22 cellular contexts compared by ENCODE assay signal in the genomic region with DNA sequence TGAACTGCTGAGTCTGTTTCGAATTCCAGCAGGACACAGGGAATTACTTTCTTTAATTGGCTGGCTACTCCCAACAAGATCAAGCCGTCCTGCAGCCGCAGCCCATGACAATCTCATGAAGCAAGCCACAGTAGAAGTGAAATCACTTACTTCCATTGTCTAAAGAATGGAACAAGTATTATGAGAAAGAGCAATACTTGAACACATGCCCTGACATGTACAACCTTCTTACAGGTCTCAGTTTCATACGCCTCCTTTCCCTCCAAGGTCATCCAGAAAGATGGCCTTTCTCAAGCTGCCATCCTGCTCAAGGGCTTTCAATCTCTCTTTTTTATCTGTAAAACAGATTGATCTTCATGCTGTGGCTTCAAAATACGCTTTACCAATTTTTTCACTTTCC.
DNase-seq lines count a peak whose midpoint lies in the region; ATAC-seq and TF ChIP-seq lines count a peak whose summit lies in the region.
"Had no signal": no experiment of that assay in that cellular context is flagged by ENCODE, and none has a peak within 500 bp of the region (broad histone marks: within the 10 kb centered on the region; RNA-seq: fewer than 3 reads in every experiment).

No MANE protein-coding gene starts in this region.

- intact Hi-C loops in natural killer cell (cut with micrococcal nuclease) (no loop called here), gastrocnemius medialis (cut with DNase I; ENCODE audit: low total_unique reads) (no loop called here), posterior vena cava (cut with DNase I) (no loop called here)

- no peak overlapping the region for H3K27ac ChIP-seq in gastrocnemius medialis
- H3K27ac ChIP-seq: BLaER1 treated with 17β-estradiol and CSF1 and Interleukin-3, amounts not matched to agents 10 nM and 100 nM; body of pancreas; parathyroid adenoma; right lobe of liver; uterus; VCaP had no signal

- peaks cover 95% of the 10 kb centered on the region for H3K36me3 Mint-ChIP-seq in activated T-cell treated with anti-CD3 and anti-CD28 coated beads, Interleukin-2, amount 50 U/mL, for 24 hours (ENCODE audit: low read depth)
- H3K36me3 Mint-ChIP-seq in activated T-cell treated with anti-CD3 and anti-CD28 coated beads, Interleukin-2, amount 50 U/mL, for 4 hours (ENCODE audit: insufficient read depth), result peaks cover 68% of the 10 kb centered on the region
- H3K36me3 Mint-ChIP-seq in activated naive CD8-positive, alpha-beta T cell treated with anti-CD3 and anti-CD28 coated beads, Interleukin-2, amount 10 ng/mL, durations not matched to agents 7 days and 5 days, result peaks cover 63% of the 10 kb centered on the region
- H3K36me3 Mint-ChIP-seq in natural killer cell, result peaks cover 39% of the 10 kb centered on the region

- DNase-seq in activated T-cell treated with anti-CD3 and anti-CD28 coated beads, Interleukin-2, amount 50 U/mL, for 24 hours, result no peak
- DNase-seq in activated T-cell treated with anti-CD3 and anti-CD28 coated beads, Interleukin-2, amount 50 U/mL, for 4 hours, result no peak
- no peak for DNase-seq in activated naive CD8-positive, alpha-beta T cell treated with anti-CD3 and anti-CD28 coated beads, Interleukin-2, amount 10 ng/mL, durations not matched to agents 7 days and 5 days
- no peak for DNase-seq in natural killer cell
- DNase-seq in gastrocnemius medialis, result no peak
- DNase-seq in posterior vena cava (ENCODE audit: low spot score), result no peak
- DNase-seq in 8988T, result no peak
- DNase-seq: ACHN; activated CD4-positive, alpha-beta T cell treated with anti-CD3 and anti-CD28 coated beads, Interleukin-2, amount 10 ng/mL, durations not matched to agents 7 days and 5 days; body of pancreas; effector memory CD4-positive, alpha-beta T cell; EL; left cardiac atrium; MV-4-11; naive B cell; NCI-H1694 treated with DMSO at 0.1 percent for 48 hours; right lobe of liver; uterus had no signal

- no peaks in the 10 kb centered on the region for H3K4me1 ChIP-seq in gastrocnemius medialis
- H3K4me1 ChIP-seq: parathyroid adenoma, uterus had no signal

- no peak overlapping the region for H3K4me3 ChIP-seq in gastrocnemius medialis
- H3K4me3 ChIP-seq: BLaER1 treated with 17β-estradiol and CSF1 and Interleukin-3, amounts not matched to agents 10 nM and 100 nM; body of pancreas; right lobe of liver; uterus had no signal

- POLR2A ChIA-PET in activated naive CD8-positive, alpha-beta T cell treated with anti-CD3 and anti-CD28 coated beads, Interleukin-2, amount 10 ng/mL, durations not matched to agents 7 days and 5 days (lab: Charles Lee), result no interaction called here

- H3K27me3 ChIP-seq in gastrocnemius medialis, result no peaks in the 10 kb centered on the region
- H3K27me3 ChIP-seq: BLaER1 treated with 17β-estradiol and CSF1 and Interleukin-3, amounts not matched to agents 10 nM and 100 nM; body of pancreas; right lobe of liver; uterus had no signal

- in situ Hi-C loops in gastrocnemius medialis (cut with MboI; ENCODE audit: low sequenced_read_pairs in 4 of 4), result no loop called here

- no peak for TF ChIP-seq CTCF in natural killer cell (IDR thresholded peaks at IDR 0.05)
- no peak for TF ChIP-seq CTCF in gastrocnemius medialis (IDR thresholded peaks at IDR 0.05 in 4 of 5, conservative IDR thresholded peaks at IDR 0.05 in 1 of 5)

- no peak for TF ChIP-seq POLR2A in gastrocnemius medialis (IDR thresholded peaks at IDR 0.05)

- H3K36me3 ChIP-seq in gastrocnemius medialis, result peaks cover 16 to 93% of the 10 kb centered on the region in 2 donors
- H3K36me3 ChIP-seq: uterus had no signal

- H3K4me1 Mint-ChIP-seq in activated T-cell treated with anti-CD3 and anti-CD28 coated beads, Interleukin-2, amount 50 U/mL, for 24 hours (ENCODE audit: low read depth), result peaks cover 37% of the 10 kb centered on the region
- H3K4me1 Mint-ChIP-seq in activated T-cell treated with anti-CD3 and anti-CD28 coated beads, Interleukin-2, amount 50 U/mL, for 4 hours (ENCODE audit: low read depth), result peaks cover 17% of the 10 kb centered on the region
- peaks cover 11% of the 10 kb centered on the region for H3K4me1 Mint-ChIP-seq in activated naive CD8-positive, alpha-beta T cell treated with anti-CD3 and anti-CD28 coated beads, Interleukin-2, amount 10 ng/mL, durations not matched to agents 7 days and 5 days
- H3K4me1 Mint-ChIP-seq in natural killer cell, result peaks cover 30 to 48% of the 10 kb centered on the region in 2 donors
- H3K4me1 Mint-ChIP-seq: naive B cell had no signal

- ATAC-seq in activated T-cell treated with anti-CD3 and anti-CD28 coated beads, Interleukin-2, amount 50 U/mL, for 4 hours, result no peak
- peak; percentile 50 for ATAC-seq in GM19463 (IDR thresholded peaks at IDR 0.05; ENCODE audit: unreplicated experiment)
- no peak for ATAC-seq in activated naive CD8-positive, alpha-beta T cell treated with anti-CD3 and anti-CD28 coated beads, Interleukin-2, amount 10 ng/mL, durations not matched to agents 7 days and 5 days (ENCODE audit: low read depth)
- no peak for ATAC-seq in natural killer cell
- ATAC-seq in gastrocnemius medialis, result no peak
- ATAC-seq: body of pancreas, left cardiac atrium, right lobe of liver had no signal

- H3K27me3 Mint-ChIP-seq in activated T-cell treated with anti-CD3 and anti-CD28 coated beads, Interleukin-2, amount 50 U/mL, for 24 hours, result no peaks in the 10 kb centered on the region
- H3K27me3 Mint-ChIP-seq in activated T-cell treated with anti-CD3 and anti-CD28 coated beads, Interleukin-2, amount 50 U/mL, for 4 hours (ENCODE audit: low read depth), result no peaks in the 10 kb centered on the region
- no peaks in the 10 kb centered on the region for H3K27me3 Mint-ChIP-seq in activated naive CD8-positive, alpha-beta T cell treated with anti-CD3 and anti-CD28 coated beads, Interleukin-2, amount 10 ng/mL, durations not matched to agents 7 days and 5 days
- H3K27me3 Mint-ChIP-seq in natural killer cell (ENCODE audit: low read depth in 2 of 2), result no peaks in the 10 kb centered on the region
- H3K27me3 Mint-ChIP-seq: activated CD4-positive, alpha-beta T cell treated with anti-CD3 and anti-CD28 coated beads, Interleukin-2, amount 10 ng/mL, durations not matched to agents 7 days and 5 days; naive B cell had no signal

- no peaks in the 10 kb centered on the region for H3K9me3 ChIP-seq in gastrocnemius medialis
- H3K9me3 ChIP-seq: body of pancreas, right lobe of liver, uterus had no signal

- H3K9me3 Mint-ChIP-seq in activated T-cell treated with anti-CD3 and anti-CD28 coated beads, Interleukin-2, amount 50 U/mL, for 24 hours, result no peaks in the 10 kb centered on the region
- H3K9me3 Mint-ChIP-seq in activated T-cell treated with anti-CD3 and anti-CD28 coated beads, Interleukin-2, amount 50 U/mL, for 4 hours, result no peaks in the 10 kb centered on the region
- no peaks in the 10 kb centered on the region for H3K9me3 Mint-ChIP-seq in activated naive CD8-positive, alpha-beta T cell treated with anti-CD3 and anti-CD28 coated beads, Interleukin-2, amount 10 ng/mL, durations not matched to agents 7 days and 5 days
- peaks cover 3% of the 10 kb centered on the region in 2 donors for H3K9me3 Mint-ChIP-seq in natural killer cell
- H3K9me3 Mint-ChIP-seq: naive B cell had no signal

- peak overlapping the region; percentile 13 for H3K27ac Mint-ChIP-seq in activated T-cell treated with anti-CD3 and anti-CD28 coated beads, Interleukin-2, amount 50 U/mL, for 24 hours
- H3K27ac Mint-ChIP-seq in activated naive CD8-positive, alpha-beta T cell treated with anti-CD3 and anti-CD28 coated beads, Interleukin-2, amount 10 ng/mL, durations not matched to agents 7 days and 5 days, result peak overlapping the region; percentile 3
- H3K27ac Mint-ChIP-seq in natural killer cell, result peak overlapping the region; percentile 21 to 29

- H3K4me3 Mint-ChIP-seq in activated T-cell treated with anti-CD3 and anti-CD28 coated beads, Interleukin-2, amount 50 U/mL, for 24 hours, result no peak overlapping the region
- no peak overlapping the region for H3K4me3 Mint-ChIP-seq in activated T-cell treated with anti-CD3 and anti-CD28 coated beads, Interleukin-2, amount 50 U/mL, for 4 hours
- no peak overlapping the region for H3K4me3 Mint-ChIP-seq in activated naive CD8-positive, alpha-beta T cell treated with anti-CD3 and anti-CD28 coated beads, Interleukin-2, amount 10 ng/mL, durations not matched to agents 7 days and 5 days
- no peak overlapping the region for H3K4me3 Mint-ChIP-seq in natural killer cell
- H3K4me3 Mint-ChIP-seq: activated CD4-positive, alpha-beta T cell treated with anti-CD3 and anti-CD28 coated beads, Interleukin-2, amount 10 ng/mL, durations not matched to agents 7 days and 5 days; naive B cell had no signal
